ENCODE assay signal across 12 cellular contexts in genomic region chr1:199157494-199157893, GRCh38.
A peak's percentile ranks its signal among the peaks of the same experiment; 100 is the strongest.
DNase-seq lines count a peak whose midpoint lies in the region; ATAC-seq and TF ChIP-seq lines count a peak whose summit lies in the region.
"Had no signal": no experiment of that assay in that cellular context is flagged by ENCODE, and none has a peak within 500 bp of the region (broad histone marks: within the 10 kb centered on the region; RNA-seq: fewer than 3 reads in every experiment).

No MANE protein-coding gene starts in this region.

- peaks cover 5% of the 10 kb centered on the region for H3K4me1 ChIP-seq in Karpas-422 (ENCODE audit: low read length)

- no peaks in the 10 kb centered on the region for H3K27me3 Mint-ChIP-seq in Calu3 (ENCODE audit: unreplicated experiment)
- no peaks in the 10 kb centered on the region for H3K27me3 Mint-ChIP-seq in activated T-helper 17 cell treated with anti-CD3 and anti-CD28 coated beads, Interleukin-2, amount 50 U/mL, for 72 hours

- no peaks in the 10 kb centered on the region for H4K20me1 ChIP-seq in Karpas-422 (ENCODE audit: insufficient read depth, low read depth, low read length)

- TF ChIP-seq CTCF in Calu3 (IDR thresholded peaks at IDR 0.05; ENCODE audit: unreplicated experiment) (no peak), epithelial cell of esophagus (IDR thresholded peaks at IDR 0.05; ENCODE audit: insufficient read depth, low read depth, low read length, missing control alignments) (no peak)

- DNase-seq in Calu3 (peak; percentile 55), H4 (ENCODE audit: low spot score) (peak; percentile 7), NCI-H446 (lab: John Stamatoyannopoulos, UW) (peak; percentile 26 to 82), epithelial cell of esophagus (ENCODE audit: low read depth) (peak; percentile 61), Karpas-422 (no peak), dermis blood vessel endothelial cell (no peak)
- DNase-seq in activated CD8-positive, alpha-beta memory T cell treated with anti-CD3 and anti-CD28 coated beads, Interleukin-2, amount 50 U/mL, for 4 hours, result no peak
- DNase-seq: activated naive CD8-positive, alpha-beta T cell treated with anti-CD3 and anti-CD28 coated beads for 36 hours; occipital lobe; trophoblast cell had no signal

- no peaks in the 10 kb centered on the region for H3K79me2 ChIP-seq in Karpas-422 (ENCODE audit: low read length)

- H3K36me3 ChIP-seq in Karpas-422 (ENCODE audit: insufficient read depth, low read length), result no peaks in the 10 kb centered on the region

- H3K4me2 ChIP-seq in Karpas-422 (ENCODE audit: low read depth, low read length, poor library complexity, severe bottlenecking), result no peak overlapping the region

- no peak overlapping the region for H3K4me3 Mint-ChIP-seq in Calu3 (ENCODE audit: low read depth, unreplicated experiment)
- H3K4me3 Mint-ChIP-seq in activated T-helper 17 cell treated with anti-CD3 and anti-CD28 coated beads, Interleukin-2, amount 50 U/mL, for 72 hours, result no peak overlapping the region
- H3K4me3 Mint-ChIP-seq: activated naive CD8-positive, alpha-beta T cell treated with anti-CD3 and anti-CD28 coated beads for 36 hours had no signal

- no TSS peak for BruUV-seq in Calu3 (replicated peaks; lab: Mats Ljungman, UMichigan)

- no peaks in the 10 kb centered on the region for H3K36me3 Mint-ChIP-seq in Calu3 (ENCODE audit: insufficient read depth, unreplicated experiment)
- H3K36me3 Mint-ChIP-seq in activated T-helper 17 cell treated with anti-CD3 and anti-CD28 coated beads, Interleukin-2, amount 50 U/mL, for 72 hours (ENCODE audit: low read depth), result no peaks in the 10 kb centered on the region
- H3K36me3 Mint-ChIP-seq: activated naive CD8-positive, alpha-beta T cell treated with anti-CD3 and anti-CD28 coated beads for 36 hours had no signal

- no peak overlapping the region for H3K27ac Mint-ChIP-seq in Calu3 (ENCODE audit: unreplicated experiment)
- H3K27ac Mint-ChIP-seq in activated T-helper 17 cell treated with anti-CD3 and anti-CD28 coated beads, Interleukin-2, amount 50 U/mL, for 72 hours, result no peak overlapping the region
- H3K27ac Mint-ChIP-seq: activated naive CD8-positive, alpha-beta T cell treated with anti-CD3 and anti-CD28 coated beads for 36 hours had no signal

- no peaks in the 10 kb centered on the region for H3K9me3 ChIP-seq in Karpas-422 (ENCODE audit: low read length)

- CTCF ChIA-PET in Calu3 (lab: Charles Lee), result no interaction called here

- H3K9me3 Mint-ChIP-seq in Calu3 (ENCODE audit: low read depth, unreplicated experiment), result no peaks in the 10 kb centered on the region
- no peaks in the 10 kb centered on the region for H3K9me3 Mint-ChIP-seq in activated T-helper 17 cell treated with anti-CD3 and anti-CD28 coated beads, Interleukin-2, amount 50 U/mL, for 72 hours

- H3K4me1 Mint-ChIP-seq in Calu3 (ENCODE audit: low read depth, unreplicated experiment), result no peaks in the 10 kb centered on the region
- H3K4me1 Mint-ChIP-seq in activated T-helper 17 cell treated with anti-CD3 and anti-CD28 coated beads, Interleukin-2, amount 50 U/mL, for 72 hours, result peaks cover 13% of the 10 kb centered on the region

- intact Hi-C loops in Calu3 (cut with micrococcal nuclease; ENCODE audit: unreplicated experiment), result no loop called here

- no peak for ATAC-seq in activated T-helper 17 cell treated with anti-CD3 and anti-CD28 coated beads, Interleukin-2, amount 50 U/mL, for 72 hours (replicated peaks)
- ATAC-seq: Panc1 had no signal

- H3K9ac ChIP-seq in Karpas-422 (ENCODE audit: low read length), result no peak overlapping the region

- no peaks in the 10 kb centered on the region for H3K27me3 ChIP-seq in Karpas-422 (ENCODE audit: low read length)

- no peak overlapping the region for H3K4me3 ChIP-seq in epithelial cell of esophagus (ENCODE audit: low read length)
- H3K4me3 ChIP-seq in Karpas-422 (ENCODE audit: low read length), result no peak overlapping the region

- H3K9me2 ChIP-seq in Karpas-422 (replicated peaks; ENCODE audit: insufficient read depth, low read length), result no peaks in the 10 kb centered on the region

- no peak overlapping the region for H2AFZ ChIP-seq in Karpas-422 (ENCODE audit: low read length)

- no peak overlapping the region for H3K27ac ChIP-seq in Karpas-422 (ENCODE audit: low read length)

Comparison
In these comparisons a context has a peak if more than half of its experiments do, and no peak if none do; other contexts are left out.
1. DNase-seq: peak in Calu3 (single experiment), H4 (single experiment), NCI-H446 (2 of 2) and epithelial cell of esophagus (single experiment); none in Karpas-422 (single experiment), activated CD8-positive, alpha-beta memory T cell treated with anti-CD3 and anti-CD28 coated beads, Interleukin-2, amount 50 U/mL, for 4 hours (single experiment) and dermis blood vessel endothelial cell (single experiment).